In the genomic region with DNA sequence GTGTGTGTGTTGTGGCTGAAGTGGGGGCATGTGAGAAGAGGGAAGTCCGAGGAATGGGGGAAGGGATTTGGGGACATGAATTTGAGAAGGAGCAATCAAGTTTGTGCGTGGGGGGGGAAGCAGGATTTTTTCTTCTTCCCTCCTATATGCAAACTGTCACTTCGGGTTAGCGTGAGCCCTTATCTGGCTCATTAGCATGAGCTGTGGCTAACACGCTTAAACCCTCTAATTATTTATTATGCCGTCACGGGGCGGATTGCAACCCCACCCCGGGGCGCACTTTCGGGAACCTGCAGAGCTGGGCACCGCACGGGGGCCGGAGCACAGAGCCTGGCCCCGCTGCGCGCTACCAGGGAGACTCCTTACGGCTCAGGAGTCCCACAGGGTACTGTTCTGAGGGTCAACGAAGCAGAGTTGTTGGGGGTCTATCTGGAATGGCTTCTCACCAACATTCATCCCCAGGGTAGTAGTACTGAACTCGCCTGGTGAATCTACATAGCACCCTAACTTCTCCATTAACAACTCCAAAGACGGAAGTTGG, we compare ENCODE assay signal across 13 cellular contexts. TPM values are rescaled to one million over a fixed set of nuclear protein-coding genes. Genes with fewer than 3 reads are reported as not detected.
DNase-seq lines count a peak whose midpoint lies in the region; ATAC-seq and TF ChIP-seq lines count a peak whose summit lies in the region.
"Had no signal": no experiment of that assay in that cellular context is flagged by ENCODE, and none has a peak within 500 bp of the region (broad histone marks: within the 10 kb centered on the region; RNA-seq: fewer than 3 reads in every experiment).

No MANE protein-coding gene starts in this region.

- no peak overlapping the region for H2AFZ ChIP-seq in neural cell (ENCODE audit: low read depth, low read length)

- no peak overlapping the region for H3K27ac ChIP-seq in neural cell (ENCODE audit: low read length)
- H3K27ac ChIP-seq: sigmoid colon had no signal

- H3K27me3 ChIP-seq in neural cell (ENCODE audit: insufficient read depth, low read depth, low read length), result peaks cover 47% of the 10 kb centered on the region

- no peak overlapping the region for H3K27ac Mint-ChIP-seq in IgD-negative memory B cell
- H3K27ac Mint-ChIP-seq in activated naive CD8-positive, alpha-beta T cell treated with anti-CD3 and anti-CD28 coated beads for 36 hours, result no peak overlapping the region
- H3K27ac Mint-ChIP-seq: CD4-positive, alpha-beta T cell had no signal

- peaks cover 3 to 9% (median 8%) of the 10 kb centered on the region in 3 donors for H3K4me1 Mint-ChIP-seq in IgD-negative memory B cell
- H3K4me1 Mint-ChIP-seq in activated naive CD8-positive, alpha-beta T cell treated with anti-CD3 and anti-CD28 coated beads for 36 hours, result peaks cover 20% of the 10 kb centered on the region

- no peaks in the 10 kb centered on the region for H3K9me3 ChIP-seq in neural cell (ENCODE audit: low read length)
- H3K9me3 ChIP-seq: sigmoid colon had no signal

- no peaks in the 10 kb centered on the region for H4K20me1 ChIP-seq in neural cell (ENCODE audit: insufficient read depth)

- peaks cover 59% of the 10 kb centered on the region for H3K27me3 Mint-ChIP-seq in IgD-negative memory B cell
- H3K27me3 Mint-ChIP-seq in activated naive CD8-positive, alpha-beta T cell treated with anti-CD3 and anti-CD28 coated beads for 36 hours, result peaks cover 87% of the 10 kb centered on the region

- no peak overlapping the region for H3K4me2 ChIP-seq in neural cell (ENCODE audit: low read length)

- CTCF ChIA-PET in GM10248 (lab: Yijun Ruan, JAX), result interaction anchor here (0.9 to 4.3 kb wide), 18 partner anchors 8 to 624 kb away, joined by 3 to 40 read pairs (median 4); a partner anchor contains a TSS

- no peak for ATAC-seq in HG03045 (IDR thresholded peaks at IDR 0.05; ENCODE audit: unreplicated experiment)

- H3K36me3 Mint-ChIP-seq in IgD-negative memory B cell, result peaks cover 1% of the 10 kb centered on the region
- H3K36me3 Mint-ChIP-seq in activated naive CD8-positive, alpha-beta T cell treated with anti-CD3 and anti-CD28 coated beads for 36 hours, result no peaks in the 10 kb centered on the region

- H3K9me2 ChIP-seq in neural cell (ENCODE audit: insufficient read depth, low read length), result no peaks in the 10 kb centered on the region

- peak overlapping the region in 3 of 4 donors; percentile 34 to 89 (median 85) for H3K4me3 Mint-ChIP-seq in IgD-negative memory B cell
- peak overlapping the region; percentile 38 for H3K4me3 Mint-ChIP-seq in activated naive CD8-positive, alpha-beta T cell treated with anti-CD3 and anti-CD28 coated beads for 36 hours
- H3K4me3 Mint-ChIP-seq: CD4-positive, alpha-beta T cell had no signal

- TF ChIP-seq CTCF in GM10248 (IDR thresholded peaks at IDR 0.05; ENCODE audit: control extremely low read depth, extremely low read depth, low read depth, missing control alignments) (no peak), neural cell (IDR thresholded peaks at IDR 0.05; ENCODE audit: poor library complexity, severe bottlenecking) (no peak)

- POLR2A ChIA-PET in GM10248 (lab: Yijun Ruan, JAX), result no interaction called here

- H3K4me3 ChIP-seq in neural cell (ENCODE audit: low read length), result peak overlapping the region; percentile 45
- H3K4me3 ChIP-seq: sigmoid colon had no signal

- no peaks in the 10 kb centered on the region for H3K9me3 Mint-ChIP-seq in IgD-negative memory B cell
- no peaks in the 10 kb centered on the region for H3K9me3 Mint-ChIP-seq in activated naive CD8-positive, alpha-beta T cell treated with anti-CD3 and anti-CD28 coated beads for 36 hours
- H3K9me3 Mint-ChIP-seq: CD4-positive, alpha-beta T cell had no signal

- H3K79me2 ChIP-seq in neural cell (replicated peaks; ENCODE audit: insufficient read depth, low read length), result no peaks in the 10 kb centered on the region

- no peaks in the 10 kb centered on the region for H3K36me3 ChIP-seq in neural cell (ENCODE audit: insufficient read depth, low read length)
- H3K36me3 ChIP-seq: sigmoid colon had no signal

- H3K9ac ChIP-seq in neural cell (ENCODE audit: low read length), result no peak overlapping the region

- no peaks in the 10 kb centered on the region for H3F3A ChIP-seq in neural cell (ENCODE audit: insufficient read depth, low read length, poor library complexity, severe bottlenecking)

- TF ChIP-seq RAD21 in neural cell (conservative IDR thresholded peaks at IDR 0.05), result no peak

- no peak for TF ChIP-seq EP300 in neural cell (conservative IDR thresholded peaks at IDR 0.05; ENCODE audit: poor library complexity, severe bottlenecking)

- DNase-seq in GM10248 (ENCODE audit: extremely low spot score) (peak; percentile 14), kidney glomerular epithelial cell (lab: John Stamatoyannopoulos, UW) (no peak)
- no peak for DNase-seq in activated naive CD8-positive, alpha-beta T cell treated with anti-CD3 and anti-CD28 coated beads for 36 hours
- DNase-seq in stimulated activated CD4-positive, alpha-beta T cell treated with anti-CD3 and anti-CD28 coated beads, Interleukin-15, amount 100 ng/mL, for 24 hours, result no peak
- DNase-seq: CD4-positive, alpha-beta T cell; NCI-H524 treated with DMSO at 0.1 percent for 48 hours; sigmoid colon had no signal

TF ChIP-seq in neural cell, 6 proteins besides CTCF, POLR2A, EP300 and RAD21:
- TF ChIP-seq SMC3 (conservative IDR thresholded peaks at IDR 0.05; ENCODE audit: poor library complexity), result no peak
- no peak for TF ChIP-seq MXI1 (conservative IDR thresholded peaks at IDR 0.05; ENCODE audit: poor library complexity, severe bottlenecking)
- TF ChIP-seq POLR2AphosphoS5 (IDR thresholded peaks at IDR 0.05), result no peak
- no peak for TF ChIP-seq EZH2 (IDR thresholded peaks at IDR 0.05; ENCODE audit: borderline replicate concordance, insufficient read depth, low read length, poor library complexity, severe bottlenecking)
- TF ChIP-seq, protein P1, sequence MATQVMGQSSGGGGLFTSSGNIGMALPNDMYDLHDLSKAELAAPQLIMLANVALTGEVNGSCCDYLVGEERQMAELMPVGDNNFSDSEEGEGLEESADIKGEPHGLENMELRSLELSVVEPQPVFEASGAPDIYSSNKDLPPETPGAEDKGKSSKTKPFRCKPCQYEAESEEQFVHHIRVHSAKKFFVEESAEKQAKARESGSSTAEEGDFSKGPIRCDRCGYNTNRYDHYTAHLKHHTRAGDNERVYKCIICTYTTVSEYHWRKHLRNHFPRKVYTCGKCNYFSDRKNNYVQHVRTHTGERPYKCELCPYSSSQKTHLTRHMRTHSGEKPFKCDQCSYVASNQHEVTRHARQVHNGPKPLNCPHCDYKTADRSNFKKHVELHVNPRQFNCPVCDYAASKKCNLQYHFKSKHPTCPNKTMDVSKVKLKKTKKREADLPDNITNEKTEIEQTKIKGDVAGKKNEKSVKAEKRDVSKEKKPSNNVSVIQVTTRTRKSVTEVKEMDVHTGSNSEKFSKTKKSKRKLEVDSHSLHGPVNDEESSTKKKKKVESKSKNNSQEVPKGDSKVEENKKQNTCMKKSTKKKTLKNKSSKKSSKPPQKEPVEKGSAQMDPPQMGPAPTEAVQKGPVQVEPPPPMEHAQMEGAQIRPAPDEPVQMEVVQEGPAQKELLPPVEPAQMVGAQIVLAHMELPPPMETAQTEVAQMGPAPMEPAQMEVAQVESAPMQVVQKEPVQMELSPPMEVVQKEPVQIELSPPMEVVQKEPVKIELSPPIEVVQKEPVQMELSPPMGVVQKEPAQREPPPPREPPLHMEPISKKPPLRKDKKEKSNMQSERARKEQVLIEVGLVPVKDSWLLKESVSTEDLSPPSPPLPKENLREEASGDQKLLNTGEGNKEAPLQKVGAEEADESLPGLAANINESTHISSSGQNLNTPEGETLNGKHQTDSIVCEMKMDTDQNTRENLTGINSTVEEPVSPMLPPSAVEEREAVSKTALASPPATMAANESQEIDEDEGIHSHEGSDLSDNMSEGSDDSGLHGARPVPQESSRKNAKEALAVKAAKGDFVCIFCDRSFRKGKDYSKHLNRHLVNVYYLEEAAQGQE (IDR thresholded peaks at IDR 0.05; ENCODE audit: borderline replicate concordance), result no peak
TF ChIP-seq in neural cell: peak in this region for 0.

RNA-seq across cellular contexts. Expression of a gene that starts 6.5 kb away (rescaled TPM):
- polyA plus RNA-seq in IgD-negative memory B cell (not detected), neural cell (3.4 and 5.0 TPM in 2 replicates)
- total RNA-seq in activated naive CD8-positive, alpha-beta T cell treated with anti-CD3 and anti-CD28 coated beads for 36 hours, result not detected
- polyA minus RNA-seq in neural cell, result 6.6 and 7.3 TPM in 2 replicates
- total RNA-seq: CD4-positive, alpha-beta T cell; dermis microvascular lymphatic vessel endothelial cell; fibroblast of villous mesenchyme; kidney epithelial cell had no signal

RNA-seq across cellular contexts. Expression of a gene that starts 34.0 kb away (rescaled TPM):
- not detected for polyA plus RNA-seq in IgD-negative memory B cell
- total RNA-seq in activated naive CD8-positive, alpha-beta T cell treated with anti-CD3 and anti-CD28 coated beads for 36 hours, result not detected
- polyA plus RNA-seq in neural cell, result not detected in 2 replicates
- polyA minus RNA-seq in neural cell, result not detected in 2 replicates
- total RNA-seq: CD4-positive, alpha-beta T cell; dermis microvascular lymphatic vessel endothelial cell; fibroblast of villous mesenchyme had no signal
